17 cellular contexts compared by ENCODE assay signal in genomic region chr1:96233422-96233821, GRCh38.
DNase-seq lines count a peak whose midpoint lies in the region; ATAC-seq, FAIRE-seq and TF ChIP-seq lines count a peak whose summit lies in the region.
"Had no signal": no experiment of that assay in that cellular context is flagged by ENCODE, and none has a peak within 500 bp of the region (broad histone marks: within the 10 kb centered on the region; RNA-seq: fewer than 3 reads in every experiment).

No MANE protein-coding gene starts in this region.

- H3K9me3 ChIP-seq in right lobe of liver = no peaks in the 10 kb centered on the region
- H3K9me3 ChIP-seq: Caco-2 had no signal

- TF ChIP-seq CTCF in GM10248 (IDR thresholded peaks at IDR 0.05; ENCODE audit: control extremely low read depth, extremely low read depth, low read depth, missing control alignments) = no peak
- TF ChIP-seq CTCF in right lobe of liver (IDR thresholded peaks at IDR 0.05) = no peak

- no peak for FAIRE-seq in RCC 7860 (lab: Jason Lieb, UNC)
- FAIRE-seq: A204.1, GM18507 had no signal

- ATAC-seq in HG03469 (IDR thresholded peaks at IDR 0.05; ENCODE audit: unreplicated experiment) (no peak), right lobe of liver (no peak)
- ATAC-seq: CD8-positive, alpha-beta T cell; GM23338 had no signal

- H3K4me1 ChIP-seq in right lobe of liver = no peaks in the 10 kb centered on the region
- H3K4me1 ChIP-seq: Caco-2 had no signal

- DNase-seq in ELR (ENCODE audit: low read depth) = peak; percentile 8
- DNase-seq in RPMI7951 (ENCODE audit: low read depth) = peak; percentile 64
- peak; percentile 17 for DNase-seq in foreskin melanocyte
- no peak for DNase-seq in RCC 7860 (ENCODE audit: low spot score)
- no peak for DNase-seq in GM10248 (ENCODE audit: extremely low spot score)
- no peak for DNase-seq in right lobe of liver
- DNase-seq: Caco-2; CD8-positive, alpha-beta T cell; DND-41; GF-D8; H9; HFFc6 had no signal

- no peak for TF ChIP-seq POLR2A in right lobe of liver (IDR thresholded peaks at IDR 0.05)

- H3K27ac ChIP-seq in right lobe of liver = no peak overlapping the region
- H3K27ac ChIP-seq: HL-60 had no signal

- CTCF ChIA-PET in GM10248 (lab: Yijun Ruan, JAX) = no interaction called here

- WGBS in right lobe of liver (ENCODE audit: insufficient coverage, low coverage, low lambda C conversion rate, missing lambda C conversion rate) = 58% methylated on average over 3 of the region's 3 CpGs

- intact Hi-C loops in right lobe of liver (cut with DNase I) = no loop called here

- H3K4me3 ChIP-seq in right lobe of liver = no peak overlapping the region
- H3K4me3 ChIP-seq: GM23338 had no signal

- POLR2A ChIA-PET in GM10248 (lab: Yijun Ruan, JAX) = no interaction called here

- no peaks in the 10 kb centered on the region for H3K27me3 ChIP-seq in right lobe of liver

- H3K36me3 ChIP-seq in right lobe of liver = no peaks in the 10 kb centered on the region

Comparison
In these comparisons a context has a peak if more than half of its experiments do, and no peak if none do; other contexts are left out.
1. DNase-seq: peak in ELR (single experiment), RPMI7951 (single experiment) and foreskin melanocyte (single experiment); none in RCC 7860 (single experiment), GM10248 (single experiment) and right lobe of liver (0 of 3).